In the genomic region with DNA sequence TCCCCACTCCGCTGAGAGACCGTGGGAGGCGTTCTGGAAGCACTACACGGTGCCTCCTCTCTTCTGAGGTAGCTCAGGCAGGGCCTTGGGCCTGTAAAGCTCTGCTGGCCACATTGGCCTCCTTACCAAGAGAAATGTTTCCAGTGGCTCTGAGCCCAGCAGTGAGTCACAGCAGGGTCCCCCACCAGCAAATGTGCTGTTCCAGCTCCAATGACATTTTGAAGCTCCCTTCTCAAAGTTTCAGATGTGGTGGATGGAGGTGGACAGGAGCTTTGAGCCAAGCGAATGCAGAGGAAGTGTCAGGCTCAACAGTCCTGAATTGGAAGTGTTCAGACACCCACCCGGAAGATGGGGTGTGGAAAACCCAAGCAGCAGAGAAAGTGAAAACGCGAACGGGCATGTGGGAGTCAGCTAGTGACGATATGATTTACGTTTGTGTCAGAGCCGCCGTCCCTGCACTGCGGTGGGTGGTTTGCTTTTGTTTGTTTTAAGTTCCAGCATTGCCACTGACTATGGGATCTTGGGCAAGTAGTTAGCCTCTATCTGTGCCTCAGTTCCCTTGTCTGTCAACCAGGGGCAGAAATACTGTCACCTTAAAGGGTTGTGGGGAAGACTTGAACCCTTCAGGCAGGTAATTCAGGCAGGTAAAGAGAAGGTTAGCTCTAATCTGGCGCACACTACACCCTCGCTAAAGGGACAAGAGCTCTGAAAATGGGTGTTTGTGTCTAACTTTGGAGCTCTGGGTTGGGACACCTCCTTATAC, we compare ENCODE assay signal across 9 cellular contexts. TPM values are rescaled to one million over a fixed set of nuclear protein-coding genes. Genes with fewer than 3 reads are reported as not detected.
A peak's percentile ranks its signal among the peaks of the same experiment; 100 is the strongest.
DNase-seq lines count a peak whose midpoint lies in the region; ATAC-seq, FAIRE-seq and TF ChIP-seq lines count a peak whose summit lies in the region.
"Had no signal": no experiment of that assay in that cellular context is flagged by ENCODE, and none has a peak within 500 bp of the region (broad histone marks: within the 10 kb centered on the region; RNA-seq: fewer than 3 reads in every experiment).

No MANE protein-coding gene starts in this region.

- H3K4me3 Mint-ChIP-seq in CD4-positive, CD25-positive, alpha-beta regulatory T cell = peak overlapping the region; percentile 33 to 85 (median 85)

- H3K27ac ChIP-seq in CD4-positive, CD25-positive, alpha-beta regulatory T cell (ENCODE audit: insufficient read depth, low read length, poor library complexity, severe bottlenecking) = no peak overlapping the region
- H3K27ac ChIP-seq: cardiac muscle cell had no signal

- H3K27me3 Mint-ChIP-seq in CD4-positive, CD25-positive, alpha-beta regulatory T cell = no peaks in the 10 kb centered on the region

- H3K9me3 Mint-ChIP-seq in CD4-positive, CD25-positive, alpha-beta regulatory T cell = peaks cover 0 to 1% (median 0%) of the 10 kb centered on the region in 7 donors

- no peaks in the 10 kb centered on the region for H3K36me3 ChIP-seq in CD4-positive, CD25-positive, alpha-beta regulatory T cell (ENCODE audit: control insufficient read depth, insufficient read depth, low read length)
- H3K36me3 ChIP-seq: cardiac muscle cell had no signal

- H3K27ac Mint-ChIP-seq in CD4-positive, CD25-positive, alpha-beta regulatory T cell = peak overlapping the region; percentile 91 to 99 (median 92)

- no peak for TF ChIP-seq POLR2A in H54 (IDR thresholded peaks at IDR 0.05; ENCODE audit: low read depth, low read length)

- TF ChIP-seq CTCF in choroid plexus epithelial cell (conservative IDR thresholded peaks at IDR 0.05; ENCODE audit: low read depth, low read length) = no peak

- H3K4me1 Mint-ChIP-seq in CD4-positive, CD25-positive, alpha-beta regulatory T cell = peaks cover 0 to 27% (median 13%) of the 10 kb centered on the region in 4 donors

- H3K27me3 ChIP-seq in CD4-positive, CD25-positive, alpha-beta regulatory T cell (ENCODE audit: control insufficient read depth, insufficient read depth, low read length) = no peaks in the 10 kb centered on the region
- H3K27me3 ChIP-seq: cardiac muscle cell had no signal

- H3K36me3 Mint-ChIP-seq in CD4-positive, CD25-positive, alpha-beta regulatory T cell = no peaks in the 10 kb centered on the region

- H3K4me3 ChIP-seq in CD4-positive, CD25-positive, alpha-beta regulatory T cell (ENCODE audit: low read depth, low read length) = peak overlapping the region; percentile 73
- H3K4me3 ChIP-seq in choroid plexus epithelial cell (ENCODE audit: low read depth, low read length) = no peak overlapping the region
- H3K4me3 ChIP-seq: cardiac muscle cell had no signal

- peaks cover 17% of the 10 kb centered on the region for H3K4me1 ChIP-seq in CD4-positive, CD25-positive, alpha-beta regulatory T cell (ENCODE audit: control insufficient read depth, insufficient read depth, low read length, poor library complexity, severe bottlenecking)

- no peak for FAIRE-seq in H54 (lab: Jason Lieb, UNC)

- peak in 2 of 3 donors; percentile 47 to 71 for DNase-seq in CD4-positive, CD25-positive, alpha-beta regulatory T cell
- peak; percentile 33 for DNase-seq in H54 (ENCODE audit: insufficient read length, low spot score)
- DNase-seq in activated CD4-positive, alpha-beta T cell treated with anti-CD3 and anti-CD28 coated beads for 24 hours (ENCODE audit: low read depth in 2 of 2) = peak; percentile 58 to 64
- peak; percentile 52 for DNase-seq in choroid plexus epithelial cell (ENCODE audit: low read depth)
- DNase-seq in stimulated activated CD4-positive, alpha-beta T cell treated with anti-CD3 and anti-CD28 coated beads, Interleukin-4, amount 100 ng/mL, for 4 hours = peak; percentile 62 to 75
- DNase-seq in NCI-H1048 (lab: John Stamatoyannopoulos, UW) = no peak

- ATAC-seq in CD4-positive, CD25-positive, alpha-beta regulatory T cell (ENCODE audit: low read depth in 2 of 2) = peak; percentile 48 to 60
- ATAC-seq in GM19324 (IDR thresholded peaks at IDR 0.05; ENCODE audit: low FRiP score, unreplicated experiment) (no peak), GM21786 (IDR thresholded peaks at IDR 0.05; ENCODE audit: unreplicated experiment) (no peak)

- H3K9me3 ChIP-seq in CD4-positive, CD25-positive, alpha-beta regulatory T cell (ENCODE audit: control insufficient read depth in 2 of 2, low read length in 2 of 2) = no peaks in the 10 kb centered on the region

RNA-seq across cellular contexts. Expression of a gene that starts 38.2 kb away (rescaled TPM):
- total RNA-seq in CD4-positive, CD25-positive, alpha-beta regulatory T cell = 12.9 TPM
- 10 to 100 TPM; 24.0 to 34.8 (median 26.8) TPM for polyA plus RNA-seq in CD4-positive, CD25-positive, alpha-beta regulatory T cell

Comparison
In these comparisons a context has a peak if more than half of its experiments do, and no peak if none do; other contexts are left out.
1. ATAC-seq: peak in CD4-positive, CD25-positive, alpha-beta regulatory T cell (2 of 2); none in GM19324 (single experiment) and GM21786 (single experiment).